In the genomic region with DNA sequence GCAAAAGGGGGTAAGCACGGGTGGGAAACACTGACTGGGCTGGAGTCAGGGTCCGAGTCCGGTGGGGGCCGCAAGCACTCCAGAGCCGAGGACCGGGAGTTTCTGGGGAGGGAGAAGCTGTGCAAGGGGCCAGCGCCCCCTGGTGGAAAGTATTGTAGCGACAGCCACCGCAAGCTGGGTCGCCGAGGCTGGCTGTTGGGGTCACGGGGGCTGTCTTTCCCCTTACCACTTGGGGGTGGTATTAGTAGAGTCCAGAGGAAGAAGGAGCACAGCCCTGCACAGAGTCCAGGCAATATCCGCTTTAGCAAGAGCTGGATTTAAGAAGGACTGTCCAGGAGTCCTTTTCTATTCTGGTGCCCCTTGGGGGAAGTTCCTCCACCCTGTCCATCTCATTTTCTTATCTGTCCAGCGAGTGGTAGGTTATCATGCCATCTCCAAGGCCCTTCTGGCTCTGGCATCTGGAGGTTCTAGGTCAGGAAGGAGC, we compare ENCODE assay signal across 8 cellular contexts. TPM values are rescaled to one million over a fixed set of nuclear protein-coding genes. Genes with fewer than 3 reads are reported as not detected.
DNase-seq lines count a peak whose midpoint lies in the region; ATAC-seq and TF ChIP-seq lines count a peak whose summit lies in the region.

No MANE protein-coding gene starts in this region.

- no peak overlapping the region for H2AFZ ChIP-seq in mesenchymal stem cell (ENCODE audit: low read depth, low read length)

- ATAC-seq in HG02571 (IDR thresholded peaks at IDR 0.05; ENCODE audit: unreplicated experiment) = peak; percentile 62
- ATAC-seq in activated CD8-positive, alpha-beta T cell treated with anti-CD3 and anti-CD28 coated beads for 36 hours = peak; percentile 80
- no peak for ATAC-seq in GM18870 (IDR thresholded peaks at IDR 0.05; ENCODE audit: unreplicated experiment)

- H2BK15ac ChIP-seq in mesenchymal stem cell (ENCODE audit: low read depth, poor library complexity, severe bottlenecking) = no peak overlapping the region

- H3K36me3 ChIP-seq in mesenchymal stem cell (ENCODE audit: control insufficient read depth in 1 of 2, insufficient read depth in 2 of 2, low read depth in 1 of 2, low read length in 2 of 2) = no peaks in the 10 kb centered on the region

- intact Hi-C loops in activated CD8-positive, alpha-beta T cell treated with anti-CD3 and anti-CD28 coated beads for 36 hours (cut with micrococcal nuclease) = loop anchor here (2.0 kb wide), 1 partner anchor 65 kb away; no protein-coding TSS in a partner anchor
- intact Hi-C loops in dorsolateral prefrontal cortex (cut with DNase I) = loop anchor here in 1 of 2 donors (1.0 kb wide), 1 partner anchor 66 kb away; no protein-coding TSS in a partner anchor

- peak overlapping the region in 1 of 2 experiments; percentile 10 for H3K4ac ChIP-seq in mesenchymal stem cell (ENCODE audit: low read depth in 1 of 2, low read length in 2 of 2)

- no peak overlapping the region for H2AK5ac ChIP-seq in mesenchymal stem cell (ENCODE audit: low read length, severe bottlenecking)

- H3K4me3 ChIP-seq in dorsolateral prefrontal cortex (peak overlapping the region in 23 of 59 donors; percentile 2 to 43 (median 23)), mesenchymal stem cell (ENCODE audit: insufficient read depth in 1 of 2, low read depth in 1 of 2, low read length in 2 of 2) (no peak overlapping the region)

- peak overlapping the region; percentile 51 to 75 for H2BK12ac ChIP-seq in mesenchymal stem cell (ENCODE audit: low read length in 2 of 2)

- H3K4me1 Mint-ChIP-seq in activated CD8-positive, alpha-beta T cell treated with anti-CD3 and anti-CD28 coated beads for 36 hours (ENCODE audit: low read depth) = peaks cover 14% of the 10 kb centered on the region

- CTCF ChIA-PET in activated CD8-positive, alpha-beta T cell treated with anti-CD3 and anti-CD28 coated beads for 36 hours (lab: Charles Lee) = interaction anchor here (0.7 to 15.0 kb wide), 30 partner anchors 9 to 340 kb away, joined by 3 to 562 read pairs (median 4); partner anchors contain the start of genes ETV3 and ETV3L

- H3K27ac ChIP-seq in dorsolateral prefrontal cortex (peak overlapping the region in 7 of 59 donors; percentile 0 to 62 (median 34)), mesenchymal stem cell (ENCODE audit: low read length, poor library complexity, severe bottlenecking) (no peak overlapping the region)

- TF ChIP-seq CTCF in activated CD8-positive, alpha-beta T cell treated with anti-CD3 and anti-CD28 coated beads for 36 hours (IDR thresholded peaks at IDR 0.05) = peak; percentile 97
- TF ChIP-seq CTCF in dorsolateral prefrontal cortex (IDR thresholded peaks at IDR 0.05 in 54 of 56, conservative IDR thresholded peaks at IDR 0.05 in 2 of 56; ENCODE audit: low read depth in 1 of 56, partially characterized antibody in 56 of 56) = peak; percentile 78 to 99 (median 98)

- peaks cover 19% of the 10 kb centered on the region for H3K4me1 ChIP-seq in mesenchymal stem cell (ENCODE audit: control insufficient read depth, insufficient read depth, low read depth, low read length)

- H4K8ac ChIP-seq in mesenchymal stem cell (ENCODE audit: low read length) = peak overlapping the region; percentile 59

- H3K27me3 ChIP-seq in dorsolateral prefrontal cortex = no peaks in the 10 kb centered on the region
- H3K27me3 ChIP-seq in mesenchymal stem cell (ENCODE audit: control insufficient read depth in 1 of 2, insufficient read depth in 1 of 2, low read length in 2 of 2) = peaks cover 0 to 24% of the 10 kb centered on the region in 2 experiments

- H2BK120ac ChIP-seq in mesenchymal stem cell (ENCODE audit: low read depth, low read length) = peak overlapping the region; percentile 19

- no peaks in the 10 kb centered on the region for H3K79me1 ChIP-seq in mesenchymal stem cell (replicated peaks; ENCODE audit: low read length, poor library complexity, severe bottlenecking)

- H3K9me3 Mint-ChIP-seq in activated CD8-positive, alpha-beta T cell treated with anti-CD3 and anti-CD28 coated beads for 36 hours = no peaks in the 10 kb centered on the region

- H3K36me3 Mint-ChIP-seq in activated CD8-positive, alpha-beta T cell treated with anti-CD3 and anti-CD28 coated beads for 36 hours (ENCODE audit: low read depth) = no peaks in the 10 kb centered on the region

- 4% methylated on average over 13 of the region's 14 CpGs for WGBS in mesenchymal stem cell

- no peaks in the 10 kb centered on the region for H3K9me3 ChIP-seq in mesenchymal stem cell (ENCODE audit: control insufficient read depth, low read length)

- POLR2A ChIA-PET in activated CD8-positive, alpha-beta T cell treated with anti-CD3 and anti-CD28 coated beads for 36 hours (lab: Charles Lee) = interaction anchor here (1.0 to 2.5 kb wide), 5 partner anchors 15 to 75 kb away, joined by 3 to 18 read pairs (median 4); partner anchors contain the start of gene ETV3

- H3K27me3 Mint-ChIP-seq in activated CD8-positive, alpha-beta T cell treated with anti-CD3 and anti-CD28 coated beads for 36 hours = peaks cover 3% of the 10 kb centered on the region

- peak overlapping the region; percentile 41 for H3K4me2 ChIP-seq in mesenchymal stem cell (ENCODE audit: low read length, poor library complexity, severe bottlenecking)

- H3K4me3 Mint-ChIP-seq in activated CD8-positive, alpha-beta T cell treated with anti-CD3 and anti-CD28 coated beads for 36 hours = no peak overlapping the region

- H2BK5ac ChIP-seq in mesenchymal stem cell (ENCODE audit: low read depth, low read length, poor library complexity, severe bottlenecking) = no peak overlapping the region

- H3K9ac ChIP-seq in mesenchymal stem cell (ENCODE audit: low read length) = peak overlapping the region; percentile 19

- peak overlapping the region; percentile 27 to 80 for H3K18ac ChIP-seq in mesenchymal stem cell (ENCODE audit: low read depth in 1 of 2, low read length in 2 of 2)

- DNase-seq in CD1c-positive myeloid dendritic cell (ENCODE audit: extremely low spot score) (peak; percentile 86), NCI-H774 (lab: John Stamatoyannopoulos, UW) (peak; percentile 38), dorsolateral prefrontal cortex (peak in 9 of 10 donors; percentile 53 to 80 (median 66)), mesenchymal stem cell (peak; percentile 70)
- peak; percentile 86 for DNase-seq in activated CD8-positive, alpha-beta T cell treated with anti-CD3 and anti-CD28 coated beads for 36 hours
- DNase-seq in stimulated activated CD8-positive, alpha-beta memory T cell treated with anti-CD3 and anti-CD28 coated beads, Interleukin-4, amount 100 ng/mL, for 1 hour (ENCODE audit: low read depth in 2 of 2, low spot score in 1 of 2) = peak; percentile 55 to 56

- H3K14ac ChIP-seq in mesenchymal stem cell (ENCODE audit: low read length in 2 of 2) = no peak overlapping the region

- H3K27ac Mint-ChIP-seq in activated CD8-positive, alpha-beta T cell treated with anti-CD3 and anti-CD28 coated beads for 36 hours = no peak overlapping the region

- no peak overlapping the region for H3K23ac ChIP-seq in mesenchymal stem cell (ENCODE audit: low read length in 2 of 2)

- no peak overlapping the region for H4K91ac ChIP-seq in mesenchymal stem cell (ENCODE audit: low read length)

RNA-seq across cellular contexts. Expression of gene ETV3, which starts 17.9 kb away (rescaled TPM):
- 10 to 100 TPM; 47.7 to 47.9 TPM for total RNA-seq in activated CD8-positive, alpha-beta T cell treated with anti-CD3 and anti-CD28 coated beads for 36 hours
- 10 to 100 TPM; 14.8 to 41.5 (median 21.3) TPM for total RNA-seq in dorsolateral prefrontal cortex
- 9.1 TPM for polyA plus RNA-seq in mesenchymal stem cell (2013, experiment 1 of 2)
- polyA plus RNA-seq in mesenchymal stem cell (2013, experiment 2 of 2) = 8.6 TPM

RNA-seq across cellular contexts. Expression of gene ETV3L, which starts 56.5 kb away (rescaled TPM):
- total RNA-seq in activated CD8-positive, alpha-beta T cell treated with anti-CD3 and anti-CD28 coated beads for 36 hours = not detected
- under 1 TPM in 66 of 120 experiments, not detected in 54; 0.23 to 0.99 (median 0.51) TPM for total RNA-seq in dorsolateral prefrontal cortex
- not detected for polyA plus RNA-seq in mesenchymal stem cell (2013, experiment 1 of 2)
- polyA plus RNA-seq in mesenchymal stem cell (2013, experiment 2 of 2) = not detected
